16 cellular contexts compared by ENCODE assay signal in genomic region chr7:156675721-156676120, GRCh38.
"Had no signal": no experiment of that assay in that cellular context is flagged by ENCODE, and none has a peak within 500 bp of the region (broad histone marks: within the 10 kb centered on the region; RNA-seq: fewer than 3 reads in every experiment).

No MANE protein-coding gene starts in this region.

- H3K36me3 ChIP-seq: ovary had no signal

- H3K4me1 Mint-ChIP-seq: naive B cell had no signal

- H3K27me3 Mint-ChIP-seq: naive B cell, type B pancreatic cell had no signal

- H3K9me3 ChIP-seq: heart right ventricle, neutrophil, ovary, right atrium auricular region, sigmoid colon, suprapubic skin, thyroid gland had no signal

- H3K4me1 ChIP-seq: heart right ventricle, right atrium auricular region, suprapubic skin, thyroid gland had no signal

- H3K9me3 Mint-ChIP-seq: naive B cell, nephron progenitor cell, type B pancreatic cell had no signal

- H3K27ac ChIP-seq: coronary artery, heart right ventricle, neutrophil, ovary, right atrium auricular region, sigmoid colon, skin epidermis, suprapubic skin, thyroid gland had no signal

- H3K4me3 ChIP-seq: coronary artery, heart right ventricle, ovary, right atrium auricular region, sigmoid colon, skin epidermis, suprapubic skin, thyroid gland had no signal

- DNase-seq: effector CD4-positive, alpha-beta T cell; heart right ventricle; kidney glomerular epithelial cell; mesendoderm; naive B cell; nephron progenitor cell; ovary; sigmoid colon; stimulated activated naive CD4-positive, alpha-beta T cell treated with Interleukin-2 at 50 U/mL for 16 hours; thyroid gland had no signal

- H3K27me3 ChIP-seq: heart right ventricle, neutrophil, ovary, right atrium auricular region, sigmoid colon, suprapubic skin, thyroid gland had no signal

- H3K4me3 Mint-ChIP-seq: naive B cell, nephron progenitor cell, type B pancreatic cell had no signal

- H3K27ac Mint-ChIP-seq: nephron progenitor cell, type B pancreatic cell had no signal
